33 cellular contexts compared by ENCODE assay signal in the genomic region with DNA sequence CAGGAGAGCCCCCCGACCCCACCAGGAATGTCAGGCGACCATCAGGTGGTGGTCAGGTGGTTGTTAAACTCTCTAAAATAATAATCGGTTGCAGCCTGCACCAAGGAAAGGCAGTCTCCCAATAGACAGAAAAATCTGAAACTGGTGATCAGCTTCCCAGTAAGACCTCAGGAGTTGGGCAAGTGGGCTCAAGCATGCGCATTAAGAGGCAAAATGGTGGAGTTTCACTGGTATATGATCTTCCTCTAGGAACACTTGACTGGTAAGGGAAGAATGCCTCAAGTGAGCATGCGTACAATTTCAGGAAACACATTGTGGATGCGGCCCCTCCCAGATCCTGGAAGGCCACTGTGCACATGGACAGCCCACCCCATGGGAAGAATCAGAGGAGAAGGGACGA.
DNase-seq lines count a peak whose midpoint lies in the region; ATAC-seq, FAIRE-seq and TF ChIP-seq lines count a peak whose summit lies in the region.
"Had no signal": no experiment of that assay in that cellular context is flagged by ENCODE, and none has a peak within 500 bp of the region (broad histone marks: within the 10 kb centered on the region; RNA-seq: fewer than 3 reads in every experiment).

No MANE protein-coding gene starts in this region.

- H4K20me1 ChIP-seq in K562 (replicated peaks; ENCODE audit: control insufficient read depth, insufficient read depth, low read length) = no peaks in the 10 kb centered on the region
- H4K20me1 ChIP-seq: BLaER1; BLaER1 treated with 17β-estradiol and CSF1 and Interleukin-3, amounts not matched to agents 10 nM and 100 nM had no signal

- intact Hi-C loops in cardiac septum (cut with DNase I) (no loop called here), left cardiac atrium (cut with DNase I) (no loop called here), K562 (cut with micrococcal nuclease) (no loop called here)

- ATAC-seq in left cardiac atrium (no peak), K562 (no peak), HG03139 (IDR thresholded peaks at IDR 0.05; ENCODE audit: unreplicated experiment) (no peak), GM21515 (IDR thresholded peaks at IDR 0.05; ENCODE audit: unreplicated experiment) (no peak)
- ATAC-seq: A549; CD8-positive, alpha-beta T cell had no signal

- in situ Hi-C loops in SK-MEL-5 (cut with HindIII; ENCODE audit: low pct_unique_long_range_greater_than_20kb, low sequenced_read_pairs) = no loop called here
- in situ Hi-C loops in K562 (cut with MboI) = no loop called here

- POLR2A ChIA-PET in K562 (lab: Yijun Ruan, JAX) = no interaction called here

- H3K4me1 ChIP-seq in K562 (replicated peaks in 1 of 2; ENCODE audit: control insufficient read depth in 2 of 2, insufficient read depth in 2 of 2, low read length in 2 of 2) = no peaks in the 10 kb centered on the region
- H3K4me1 ChIP-seq: A549, Caco-2 had no signal

- under 1% methylated on average over 7 of the region's 7 CpGs for WGBS in K562 (ENCODE audit: insufficient coverage, low coverage, missing lambda C conversion rate)

- no peak for TF ChIP-seq EP300 in K562 (IDR thresholded peaks at IDR 0.05; ENCODE audit: low read length)

- FAIRE-seq in K562 (lab: Jason Lieb, UNC) = no peak
- FAIRE-seq: A204.1, A549, D721Med had no signal

- H2AFZ ChIP-seq in K562 (ENCODE audit: low read depth, low read length) = no peak overlapping the region

- no peak overlapping the region for H3K9ac ChIP-seq in K562 (ENCODE audit: insufficient read depth in 1 of 2, low read depth in 2 of 2, low read length in 2 of 2)
- H3K9ac ChIP-seq: BLaER1; BLaER1 treated with 17β-estradiol and CSF1 and Interleukin-3, amounts not matched to agents 10 nM and 100 nM had no signal

- no peaks in the 10 kb centered on the region for H3K36me3 ChIP-seq in K562 (ENCODE audit: control insufficient read depth, insufficient read depth, low read length)
- H3K36me3 ChIP-seq: BE2C; BLaER1; BLaER1 treated with 17β-estradiol and CSF1 and Interleukin-3, amounts not matched to agents 10 nM and 100 nM had no signal

- no peak overlapping the region for H3K4me2 ChIP-seq in K562 (ENCODE audit: insufficient read depth, low read length)
- H3K4me2 ChIP-seq: A549; BLaER1; BLaER1 treated with 17β-estradiol and CSF1 and Interleukin-3, amounts not matched to agents 10 nM and 100 nM had no signal

- no peaks in the 10 kb centered on the region for H3K9me1 ChIP-seq in K562 (ENCODE audit: control insufficient read depth, insufficient read depth, low read length)

- H3K9me3 ChIP-seq in K562 (replicated peaks; ENCODE audit: control insufficient read depth, insufficient read depth, low read depth, low read length) = no peaks in the 10 kb centered on the region

- CTCF ChIA-PET in K562 (lab: Yijun Ruan, JAX; ENCODE audit: low intra/inter-chr PET ratio) = no interaction called here

- no peak for TF ChIP-seq RAD21 in K562 (CRISPR knock-in tag; conservative IDR thresholded peaks at IDR 0.05 in 1 of 2, IDR thresholded peaks at IDR 0.05 in 1 of 2)

- no peak overlapping the region for H3K27ac ChIP-seq in K562 (ENCODE audit: extremely low read depth, low read depth, low read length)
- H3K27ac ChIP-seq: 22Rv1; A549; BLaER1; BLaER1 treated with 17β-estradiol and CSF1 and Interleukin-3, amounts not matched to agents 10 nM and 100 nM; C4-2B had no signal

- no TSS peak for BruUV-seq in K562 (replicated peaks; lab: Mats Ljungman, UMichigan)

- TF ChIP-seq CTCF in K562 (IDR thresholded peaks at IDR 0.05 in 2 of 3, conservative IDR thresholded peaks at IDR 0.05 in 1 of 3; ENCODE audit: insufficient read depth in 2 of 3, low read depth in 1 of 3, low read length in 3 of 3) = no peak

- no peak overlapping the region for H3K4me3 ChIP-seq in K562
- H3K4me3 ChIP-seq: A549; BLaER1; BLaER1 treated with 17β-estradiol and CSF1 and Interleukin-3, amounts not matched to agents 10 nM and 100 nM had no signal

- no peak for TF ChIP-seq POLR2A in K562 (conservative IDR thresholded peaks at IDR 0.05)

- DNase-seq in cardiac septum (ENCODE audit: low spot score) = peak; percentile 27
- DNase-seq in left cardiac atrium = no peak
- peak; percentile 34 for DNase-seq in SK-MEL-5 (ENCODE audit: low read depth, low spot score)
- DNase-seq in K562 (ENCODE audit: extremely low read depth in 1 of 4, low spot score in 3 of 4) = no peak
- DNase-seq: 8988T; ACHN; AML-193; BE2C; C1 segment of cervical spinal cord; Caco-2; Calu3; CD4-positive, alpha-beta memory T cell; CD4-positive, alpha-beta T cell; CD4-positive, CD25-positive, alpha-beta regulatory T cell; CD8-positive, alpha-beta memory T cell; CD8-positive, alpha-beta T cell; COR-L47; DMS 273 treated with DMSO at 0.1 percent for 48 hours; DMS153; DMS53; DMS79; DMS79 treated with DMSO at 0.1 percent for 48 hours; DND-41; EL had no signal

- H3K27me3 ChIP-seq in K562 (ENCODE audit: control insufficient read depth in 2 of 2, insufficient read depth in 2 of 2, low read length in 2 of 2) = peaks cover 5 to 35% of the 10 kb centered on the region in 2 experiments; a peak in 3 of 5 replicates
- H3K27me3 ChIP-seq: BE2C; BLaER1; BLaER1 treated with 17β-estradiol and CSF1 and Interleukin-3, amounts not matched to agents 10 nM and 100 nM had no signal

- H3K79me2 ChIP-seq in K562 (ENCODE audit: control insufficient read depth, insufficient read depth, low read length) = no peaks in the 10 kb centered on the region

TF ChIP-seq in K562, 482 proteins besides CTCF, POLR2A, EP300 and RAD21:
- no peak for TF ChIP-seq ZC3H11A (IDR thresholded peaks at IDR 0.05; ENCODE audit: low read depth, low read length)
- TF ChIP-seq NRF1 (conservative IDR thresholded peaks at IDR 0.05 in 1 of 2, IDR thresholded peaks at IDR 0.05 in 1 of 2) = peak; percentile 76 to 79
- no peak for TF ChIP-seq POU5F1 (IDR thresholded peaks at IDR 0.05; ENCODE audit: borderline replicate concordance, low read depth, low read length, partially characterized antibody)
- TF ChIP-seq ZSCAN32 (CRISPR knock-in tag; IDR thresholded peaks at IDR 0.05) = no peak
- no peak for TF ChIP-seq NFE2 (IDR thresholded peaks at IDR 0.05; ENCODE audit: low read depth)
- TF ChIP-seq RBFOX2 (IDR thresholded peaks at IDR 0.05; ENCODE audit: low read depth, low read length) = no peak
- no peak for TF ChIP-seq NR1H2 (CRISPR knock-in tag; IDR thresholded peaks at IDR 0.05)
- TF ChIP-seq NR2C2 (CRISPR knock-in tag; IDR thresholded peaks at IDR 0.05) = no peak
- no peak for TF ChIP-seq NR2C2 (tag; IDR thresholded peaks at IDR 0.05)

Comparison
In these comparisons a context has a peak if more than half of its experiments do, and no peak if none do; other contexts are left out.
1. DNase-seq: peak in cardiac septum (single experiment) and SK-MEL-5 (single experiment); none in left cardiac atrium (single experiment) and K562 (0 of 4).